ENCODE assay signal across 23 cellular contexts in genomic region chr10:685613-686012, GRCh38.
"Had no signal": no experiment of that assay in that cellular context is flagged by ENCODE, and none has a peak within 500 bp of the region (broad histone marks: within the 10 kb centered on the region; RNA-seq: fewer than 3 reads in every experiment).

No MANE protein-coding gene starts in this region.

- H3K36me3 ChIP-seq: colonic mucosa, esophagus squamous epithelium, gastrocnemius medialis, gastroesophageal sphincter, heart left ventricle, heart right ventricle had no signal

- DNase-seq: colonic mucosa; cortex of kidney; dermis blood vessel endothelial cell; effector CD4-positive, alpha-beta T cell; effector CD8-positive, alpha-beta T cell; effector memory CD4-positive, alpha-beta T cell; effector memory CD8-positive, alpha-beta T cell; endodermal cell; erythroblast; esophagus squamous epithelium; foreskin fibroblast; foreskin keratinocyte; foreskin melanocyte; gastrocnemius medialis; glutamatergic neuron; heart left ventricle; heart right ventricle had no signal

- H3K27ac ChIP-seq: colonic mucosa, coronary artery, epithelial cell of prostate, esophagus squamous epithelium, foreskin keratinocyte, gastrocnemius medialis, heart right ventricle had no signal

- ATAC-seq: effector memory CD8-positive, alpha-beta T cell; esophagus mucosa; foreskin keratinocyte; gastrocnemius medialis; gastroesophageal sphincter; heart left ventricle; heart right ventricle had no signal

- H3K27me3 ChIP-seq: colonic mucosa, dorsolateral prefrontal cortex, foreskin keratinocyte, gastrocnemius medialis, gastroesophageal sphincter had no signal

- H3K4me3 ChIP-seq: colonic mucosa, coronary artery, dorsolateral prefrontal cortex, esophagus squamous epithelium, gastrocnemius medialis, gastroesophageal sphincter, heart left ventricle, heart right ventricle had no signal

- H3K4me1 ChIP-seq: colonic mucosa had no signal

- H3K4me3 Mint-ChIP-seq: dendritic cell treated with granulocyte-macrophage colony-stimulating factor and Interleukin-4, amounts not matched to agents 40 ng/mL and 50 ng/mL, for 4 days; effector memory CD8-positive, alpha-beta T cell; endodermal cell had no signal

- H3K9me3 ChIP-seq: colonic mucosa, esophagus squamous epithelium, gastrocnemius medialis, gastroesophageal sphincter had no signal

- H3K27ac Mint-ChIP-seq: dendritic cell treated with granulocyte-macrophage colony-stimulating factor and Interleukin-4, amounts not matched to agents 40 ng/mL and 50 ng/mL, for 4 days; effector memory CD8-positive, alpha-beta T cell; endodermal cell had no signal

- H3K9me3 Mint-ChIP-seq: dendritic cell treated with granulocyte-macrophage colony-stimulating factor and Interleukin-4, amounts not matched to agents 40 ng/mL and 50 ng/mL, for 4 days; effector memory CD8-positive, alpha-beta T cell; endodermal cell had no signal
